Comparison of ENCODE assay signal across 11 cellular contexts in genomic region chr13:46170687-46171086, GRCh38. TPM values are rescaled to one million over a fixed set of nuclear protein-coding genes. Genes with fewer than 3 reads are reported as not detected.
DNase-seq lines count a peak whose midpoint lies in the region; ATAC-seq and TF ChIP-seq lines count a peak whose summit lies in the region.
"Had no signal": no experiment of that assay in that cellular context is flagged by ENCODE, and none has a peak within 500 bp of the region (broad histone marks: within the 10 kb centered on the region; RNA-seq: fewer than 3 reads in every experiment).

No MANE protein-coding gene starts in this region.

- ATAC-seq in DND-41 (ENCODE audit: insufficient read depth, low read depth) = peak; percentile 70
- no peak for ATAC-seq in HG03139 (IDR thresholded peaks at IDR 0.05; ENCODE audit: unreplicated experiment)
- no peak for ATAC-seq in GM18861 (IDR thresholded peaks at IDR 0.05; ENCODE audit: unreplicated experiment)
- no peak for ATAC-seq in HG03521 (IDR thresholded peaks at IDR 0.05; ENCODE audit: unreplicated experiment)

- no peak overlapping the region for H2AFZ ChIP-seq in DND-41 (ENCODE audit: low read depth, low read length)

- intact Hi-C loops in activated T-helper 1 cell treated with anti-CD3 and anti-CD28 coated beads, Interleukin-12 subunit alpha, Interleukin-12 subunit beta, Interleukin-2, Interleukin-4 antibody, amounts not matched to agents 30 ng/mL and 10 ng/mL and 1 ng/mL, durations not matched to agents 14 hours and 24 hours and 36 hours (cut with micrococcal nuclease) = loop anchor here (5.0 to 10.0 kb wide), 4 partner anchors 382 to 1596 kb away; partner anchors contain the start of genes ESD, LRCH1 and TSC22D1

- DNase-seq in DND-41 = peak; percentile 66
- peak; percentile 65 for DNase-seq in KBM-7
- no peak for DNase-seq in activated T-helper 1 cell treated with anti-CD3 and anti-CD28 coated beads, Interleukin-12 subunit alpha, Interleukin-12 subunit beta, Interleukin-2, Interleukin-4 antibody, amounts not matched to agents 30 ng/mL and 10 ng/mL and 1 ng/mL, durations not matched to agents 14 hours and 24 hours and 36 hours (ENCODE audit: low spot score)
- peak; percentile 56 for DNase-seq in medulla oblongata (ENCODE audit: extremely low spot score)
- DNase-seq in brain microvascular endothelial cell = no peak
- DNase-seq: GDM1 had no signal

- peaks cover 88% of the 10 kb centered on the region for H3K4me1 ChIP-seq in DND-41 (ENCODE audit: insufficient read depth, low read length)
- H3K4me1 ChIP-seq: prostate gland had no signal

- peaks cover 98% of the 10 kb centered on the region for H3K4me1 Mint-ChIP-seq in activated T-helper 1 cell treated with anti-CD3 and anti-CD28 coated beads, Interleukin-12 subunit alpha, Interleukin-12 subunit beta, Interleukin-2, Interleukin-4 antibody, amounts not matched to agents 30 ng/mL and 10 ng/mL and 1 ng/mL, durations not matched to agents 14 hours and 24 hours and 36 hours (ENCODE audit: low read depth)

- no peak for TF ChIP-seq CTCF in DND-41 (IDR thresholded peaks at IDR 0.05; ENCODE audit: borderline replicate concordance, extremely low read depth, low read length, poor library complexity, severe bottlenecking)
- no peak for TF ChIP-seq CTCF in brain microvascular endothelial cell (IDR thresholded peaks at IDR 0.05; ENCODE audit: low read depth, low read length, missing control alignments)

- no peak overlapping the region for H3K4me3 ChIP-seq in DND-41 (ENCODE audit: low read depth in 1 of 2, low read length in 2 of 2)
- no peak overlapping the region for H3K4me3 ChIP-seq in brain microvascular endothelial cell (ENCODE audit: low read depth, low read length)
- H3K4me3 ChIP-seq: prostate gland had no signal

- no peaks in the 10 kb centered on the region for H3K27me3 Mint-ChIP-seq in activated T-helper 1 cell treated with anti-CD3 and anti-CD28 coated beads, Interleukin-12 subunit alpha, Interleukin-12 subunit beta, Interleukin-2, Interleukin-4 antibody, amounts not matched to agents 30 ng/mL and 10 ng/mL and 1 ng/mL, durations not matched to agents 14 hours and 24 hours and 36 hours (ENCODE audit: insufficient read depth)

- no peaks in the 10 kb centered on the region for H3K27me3 ChIP-seq in DND-41 (ENCODE audit: insufficient read depth, low read length, poor library complexity)
- H3K27me3 ChIP-seq in brain microvascular endothelial cell (replicated peaks) = no peaks in the 10 kb centered on the region

- H3K36me3 ChIP-seq in DND-41 (ENCODE audit: insufficient read depth, low read length) (peaks cover 81% of the 10 kb centered on the region), brain microvascular endothelial cell (replicated peaks) (no peaks in the 10 kb centered on the region)
- H3K36me3 ChIP-seq: prostate gland had no signal

- peaks cover 86% of the 10 kb centered on the region for H4K20me1 ChIP-seq in DND-41 (ENCODE audit: insufficient read depth, low read length)

- in situ Hi-C loops in KBM-7 (cut with MboI; ENCODE audit: low pct_unique_long_range_greater_than_20kb, low sequenced_read_pairs) = no loop called here
- in situ Hi-C loops in brain microvascular endothelial cell (cut with HindIII; ENCODE audit: low pct_ligation_motif_present, low sequenced_read_pairs) = no loop called here

- H3K27ac ChIP-seq in DND-41 (ENCODE audit: low read length) (peak overlapping the region; percentile 61), brain microvascular endothelial cell (no peak overlapping the region)

- H3K79me2 ChIP-seq in DND-41 (ENCODE audit: insufficient read depth, low read length) = peaks cover 100% of the 10 kb centered on the region

- peaks cover 52% of the 10 kb centered on the region for H3K36me3 Mint-ChIP-seq in activated T-helper 1 cell treated with anti-CD3 and anti-CD28 coated beads, Interleukin-12 subunit alpha, Interleukin-12 subunit beta, Interleukin-2, Interleukin-4 antibody, amounts not matched to agents 30 ng/mL and 10 ng/mL and 1 ng/mL, durations not matched to agents 14 hours and 24 hours and 36 hours (ENCODE audit: low read depth)

- H3K4me2 ChIP-seq in DND-41 (ENCODE audit: insufficient read depth, low read length) = peak overlapping the region; percentile 37

- H3K9me3 Mint-ChIP-seq in activated T-helper 1 cell treated with anti-CD3 and anti-CD28 coated beads, Interleukin-12 subunit alpha, Interleukin-12 subunit beta, Interleukin-2, Interleukin-4 antibody, amounts not matched to agents 30 ng/mL and 10 ng/mL and 1 ng/mL, durations not matched to agents 14 hours and 24 hours and 36 hours = no peaks in the 10 kb centered on the region

- H3K4me3 Mint-ChIP-seq in activated T-helper 1 cell treated with anti-CD3 and anti-CD28 coated beads, Interleukin-12 subunit alpha, Interleukin-12 subunit beta, Interleukin-2, Interleukin-4 antibody, amounts not matched to agents 30 ng/mL and 10 ng/mL and 1 ng/mL, durations not matched to agents 14 hours and 24 hours and 36 hours = peak overlapping the region; percentile 74

- peak overlapping the region; percentile 86 for H3K27ac Mint-ChIP-seq in activated T-helper 1 cell treated with anti-CD3 and anti-CD28 coated beads, Interleukin-12 subunit alpha, Interleukin-12 subunit beta, Interleukin-2, Interleukin-4 antibody, amounts not matched to agents 30 ng/mL and 10 ng/mL and 1 ng/mL, durations not matched to agents 14 hours and 24 hours and 36 hours

- no peaks in the 10 kb centered on the region for H3K9me3 ChIP-seq in DND-41 (ENCODE audit: insufficient read depth, low read length, severe bottlenecking)
- H3K9me3 ChIP-seq: prostate gland had no signal

- no peak overlapping the region for H3K9ac ChIP-seq in DND-41 (ENCODE audit: low read depth, low read length)

RNA-seq across cellular contexts. Expression of gene LCP1, which starts 11.3 kb away (rescaled TPM):
- 758 and 774 TPM in 2 replicates for total RNA-seq in activated T-helper 1 cell treated with anti-CD3 and anti-CD28 coated beads, Interleukin-12 subunit alpha, Interleukin-12 subunit beta, Interleukin-2, Interleukin-4 antibody, amounts not matched to agents 30 ng/mL and 10 ng/mL and 1 ng/mL, durations not matched to agents 14 hours and 24 hours and 36 hours
- total RNA-seq: LHCN-M2 had no signal

RNA-seq across cellular contexts. Expression of gene LRRC63, which starts 41.0 kb away (rescaled TPM):
- total RNA-seq in activated T-helper 1 cell treated with anti-CD3 and anti-CD28 coated beads, Interleukin-12 subunit alpha, Interleukin-12 subunit beta, Interleukin-2, Interleukin-4 antibody, amounts not matched to agents 30 ng/mL and 10 ng/mL and 1 ng/mL, durations not matched to agents 14 hours and 24 hours and 36 hours = 0.13 and 0.17 TPM in 2 replicates
- total RNA-seq: LHCN-M2 had no signal

Comparison
In these comparisons a context has a peak if more than half of its experiments do, and no peak if none do; other contexts are left out.
1. DNase-seq: peak in DND-41 (single experiment), KBM-7 (single experiment) and medulla oblongata (single experiment); none in activated T-helper 1 cell treated with anti-CD3 and anti-CD28 coated beads, Interleukin-12 subunit alpha, Interleukin-12 subunit beta, Interleukin-2, Interleukin-4 antibody, amounts not matched to agents 30 ng/mL and 10 ng/mL and 1 ng/mL, durations not matched to agents 14 hours and 24 hours and 36 hours (single experiment) and brain microvascular endothelial cell (single experiment).